In genomic region chr6:143940011-143940597, GRCh38 we compare ENCODE assay signal across 8 cellular contexts.
DNase-seq lines count a peak whose midpoint lies in the region; ATAC-seq and TF ChIP-seq lines count a peak whose summit lies in the region.

No MANE protein-coding gene starts in this region.

- no peaks in the 10 kb centered on the region for H3K9me3 Mint-ChIP-seq in activated naive CD4-positive, alpha-beta T cell treated with anti-CD3 and anti-CD28 coated beads, Interleukin-2, amount 50 U/mL, for 24 hours

- H3K4me1 Mint-ChIP-seq in activated naive CD4-positive, alpha-beta T cell treated with anti-CD3 and anti-CD28 coated beads, Interleukin-2, amount 50 U/mL, for 24 hours: peaks cover 10% of the 10 kb centered on the region

- H3K4me3 ChIP-seq in GM06990 (replicated peaks; ENCODE audit: low read depth, low read length) (no peak overlapping the region), kidney epithelial cell (ENCODE audit: low read depth, low read length) (no peak overlapping the region)

- H3K27ac Mint-ChIP-seq in activated naive CD4-positive, alpha-beta T cell treated with anti-CD3 and anti-CD28 coated beads, Interleukin-2, amount 50 U/mL, for 24 hours: peak overlapping the region; percentile 11

- TF ChIP-seq CTCF in GM06990 (IDR thresholded peaks at IDR 0.05; ENCODE audit: insufficient read depth, low read length, poor library complexity, severe bottlenecking): peak; percentile 93
- TF ChIP-seq CTCF in kidney epithelial cell (IDR thresholded peaks at IDR 0.05; ENCODE audit: insufficient read depth, low read length, poor library complexity, severe bottlenecking): peak; percentile 85

- DNase-seq in GM06990 (ENCODE audit: extremely low read depth, insufficient read length): peak; percentile 32
- DNase-seq in HPDE6-E6E7 (ENCODE audit: extremely low spot score): peak; percentile 69
- peak; percentile 57 for DNase-seq in RPMI8226
- no peak for DNase-seq in kidney epithelial cell (ENCODE audit: low read depth)
- peak; percentile 15 for DNase-seq in stimulated activated CD8-positive, alpha-beta memory T cell treated with anti-CD3 and anti-CD28 coated beads, Interleukin-4, amount 100 ng/mL, for 24 hours (ENCODE audit: low read depth)
- no peak for DNase-seq in inferior parietal cortex (ENCODE audit: extremely low spot score)

- H3K27me3 ChIP-seq in GM06990 (replicated peaks; ENCODE audit: control insufficient read depth, insufficient read depth, low read length) (no peaks in the 10 kb centered on the region), kidney epithelial cell (ENCODE audit: control insufficient read depth, insufficient read depth, low read length) (no peaks in the 10 kb centered on the region)

- H3K36me3 Mint-ChIP-seq in activated naive CD4-positive, alpha-beta T cell treated with anti-CD3 and anti-CD28 coated beads, Interleukin-2, amount 50 U/mL, for 24 hours: no peaks in the 10 kb centered on the region

- no peaks in the 10 kb centered on the region for H3K27me3 Mint-ChIP-seq in activated naive CD4-positive, alpha-beta T cell treated with anti-CD3 and anti-CD28 coated beads, Interleukin-2, amount 50 U/mL, for 24 hours

- peak; percentile 96 for ATAC-seq in GM21515 (IDR thresholded peaks at IDR 0.05; ENCODE audit: unreplicated experiment)

- no peak overlapping the region for H3K4me3 Mint-ChIP-seq in activated naive CD4-positive, alpha-beta T cell treated with anti-CD3 and anti-CD28 coated beads, Interleukin-2, amount 50 U/mL, for 24 hours

- no peaks in the 10 kb centered on the region for H3K36me3 ChIP-seq in GM06990 (ENCODE audit: control insufficient read depth, insufficient read depth, low read length)
- no peaks in the 10 kb centered on the region for H3K36me3 ChIP-seq in kidney epithelial cell (ENCODE audit: control insufficient read depth, insufficient read depth, low read length)

Comparison
In these comparisons a context has a peak if more than half of its experiments do, and no peak if none do; other contexts are left out.
1. DNase-seq: peak in GM06990 (single experiment), HPDE6-E6E7 (single experiment), RPMI8226 (single experiment) and stimulated activated CD8-positive, alpha-beta memory T cell treated with anti-CD3 and anti-CD28 coated beads, Interleukin-4, amount 100 ng/mL, for 24 hours (single experiment); none in kidney epithelial cell (single experiment) and inferior parietal cortex (single experiment).